ENCODE assay signal across 8 cellular contexts in genomic region chr13:110615322-110616102, GRCh38. TPM values are rescaled to one million over a fixed set of nuclear protein-coding genes. Genes with fewer than 3 reads are reported as not detected.
DNase-seq lines count a peak whose midpoint lies in the region; ATAC-seq and TF ChIP-seq lines count a peak whose summit lies in the region.

NAXD (plus strand) TSS chr13:110615545; CDS start chr13:110615602, 57 bp downstream.

- peak within 1 kb of the TSS; percentile 88 to 98 for H3K27ac Mint-ChIP-seq in activated naive CD4-positive, alpha-beta T cell treated with anti-CD3 and anti-CD28 coated beads, Interleukin-2, amount 50 U/mL, for 72 hours

- peaks cover 17 to 29% of the 10 kb centered on the region in 2 donors for H3K36me3 Mint-ChIP-seq in activated naive CD4-positive, alpha-beta T cell treated with anti-CD3 and anti-CD28 coated beads, Interleukin-2, amount 50 U/mL, for 72 hours

- H3K36me3 ChIP-seq in SK-N-MC (ENCODE audit: insufficient read depth, low read length), result no peaks in the 10 kb centered on the region

- peak; percentile 87 to 91 for ATAC-seq in activated naive CD4-positive, alpha-beta T cell treated with anti-CD3 and anti-CD28 coated beads, Interleukin-2, amount 50 U/mL, for 72 hours

- DNase-seq in GM04503 (ENCODE audit: low read depth) (peak; percentile 87), HEK293T (ENCODE audit: extremely low spot score) (peak; percentile 88), MV-4-11 (lab: John Stamatoyannopoulos, UW) (peak; percentile 91), SK-N-MC (ENCODE audit: low read depth, low spot score) (peak; percentile 50), glomerular endothelial cell (ENCODE audit: extremely low read depth, low read depth, low spot score) (peak; percentile 70), occipital lobe (lab: John Stamatoyannopoulos, UW) (peak; percentile 93)
- peak; percentile 78 to 89 for DNase-seq in activated naive CD4-positive, alpha-beta T cell treated with anti-CD3 and anti-CD28 coated beads, Interleukin-2, amount 50 U/mL, for 72 hours (ENCODE audit: low spot score in 2 of 2)

- H3K9me3 ChIP-seq in SK-N-MC (ENCODE audit: low read depth, low read length), result no peaks in the 10 kb centered on the region

- POLR2A ChIA-PET in HEK293T (lab: Yijun Ruan, JAX), result interaction anchor here (0.6 to 1.8 kb wide), 13 partner anchors 11 to 1012 kb away, joined by 3 to 9 read pairs (median 4); partner anchors contain the start of gene RAB20

- H3K9ac ChIP-seq in SK-N-MC (ENCODE audit: insufficient read length), result peak within 1 kb of the TSS; percentile 92

- H3K4me3 ChIP-seq in SK-N-MC, result peak within 1 kb of the TSS; percentile 87

- peaks cover 3 to 5% of the 10 kb centered on the region in 2 donors for H3K9me3 Mint-ChIP-seq in activated naive CD4-positive, alpha-beta T cell treated with anti-CD3 and anti-CD28 coated beads, Interleukin-2, amount 50 U/mL, for 72 hours

- CTCF ChIA-PET in HEK293T (lab: Yijun Ruan, JAX), result no interaction called here

- H3K27ac ChIP-seq in SK-N-MC, result no peak within 1 kb of the TSS
- peak within 1 kb of the TSS; percentile 72 for H3K27ac ChIP-seq in temporal lobe (ENCODE audit: low read depth, low read length)

TF ChIP-seq in HEK293T, 16 proteins besides CTCF, POLR2A, EP300 and RAD21:
- no peak for TF ChIP-seq LEF1 (IDR thresholded peaks at IDR 0.05; ENCODE audit: borderline replicate concordance)
- TF ChIP-seq ARNT (IDR thresholded peaks at IDR 0.05), result no peak
- peak; percentile 62; the same call in 1 of the 2 replicates for TF ChIP-seq L3MBTL2 (conservative IDR thresholded peaks at IDR 0.05)
- TF ChIP-seq NFRKB (IDR thresholded peaks at IDR 0.05), result no peak
- peak; percentile 98 for TF ChIP-seq PKNOX1 (IDR thresholded peaks at IDR 0.05)

RNA-seq across cellular contexts. Expression of gene NAXD, which starts in this region (rescaled TPM):
- total RNA-seq in activated naive CD4-positive, alpha-beta T cell treated with anti-CD3 and anti-CD28 coated beads, Interleukin-2, amount 50 U/mL, for 72 hours, result 10 to 100 TPM; 19.7 to 24.8 TPM
- 16.0 and 19.6 TPM in 2 replicates for total RNA-seq in glomerular endothelial cell
- 27.5 TPM for total RNA-seq in occipital lobe
- total RNA-seq in temporal lobe, result 22.1 TPM
